In the genomic region with DNA sequence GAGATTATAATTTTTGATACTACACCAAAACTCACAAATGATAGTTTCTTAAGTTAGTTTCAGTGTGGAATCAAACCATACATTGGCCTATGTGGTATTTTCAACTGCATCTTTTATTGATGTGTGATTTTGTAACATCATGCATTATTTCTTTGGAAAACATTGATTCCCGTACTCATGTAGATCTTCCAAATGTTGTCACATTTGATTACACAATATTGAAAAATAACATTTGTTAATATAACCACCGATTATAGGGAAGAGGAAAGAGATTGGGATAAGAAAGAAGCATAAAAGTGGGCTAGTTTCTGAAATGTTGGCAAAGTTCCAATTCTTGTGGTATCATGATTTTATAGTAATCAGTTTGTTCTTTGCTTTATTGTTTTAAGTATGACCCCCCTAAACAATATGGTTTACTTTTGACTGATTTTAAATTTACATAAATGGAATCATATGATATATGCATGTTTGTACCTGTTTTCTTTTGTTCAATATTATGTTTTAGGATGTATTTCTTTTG, we compare ENCODE assay signal across 25 cellular contexts.
"Had no signal": no experiment of that assay in that cellular context is flagged by ENCODE, and none has a peak within 500 bp of the region (broad histone marks: within the 10 kb centered on the region; RNA-seq: fewer than 3 reads in every experiment).

No MANE protein-coding gene starts in this region.

- H3K9me3 ChIP-seq: SK-N-SH had no signal

- H3K9ac ChIP-seq: KMS-11, SK-N-SH had no signal

- H3K9me3 Mint-ChIP-seq: T-cell; T-helper 1 cell treated with Interleukin-12 subunit alpha and Interleukin-12 subunit beta and Interleukin-4 antibody, amounts not matched to agents 30 μg/mL and 1 μg/mL, for 36 hours had no signal

- H3K9me2 ChIP-seq: SK-N-SH had no signal

- H3K4me1 Mint-ChIP-seq: T-cell had no signal

- H3K36me3 Mint-ChIP-seq: T-cell had no signal

- H3K27me3 Mint-ChIP-seq: T-cell had no signal

- FAIRE-seq: HTR-8/SVneo had no signal

- DNase-seq: Kasumi-1, MM.1S, NCI-H1092 treated with DMSO at 0.1 percent for 48 hours, NCI-H1436 treated with DMSO at 0.1 percent for 48 hours, NCI-H1694, NCI-H187 treated with DMSO at 0.1 percent for 48 hours, NCI-H2029 treated with DMSO at 0.1 percent for 48 hours, NCI-H2107, NCI-H2171 treated with DMSO at 0.1 percent for 48 hours, NCI-H345, NCI-H446 treated with DMSO at 0.1 percent for 48 hours, NCI-H510A treated with DMSO at 0.1 percent for 48 hours, NCI-H526, NCI-H82, PC-3, SHP77, SK-N-SH, SW 1271, T-cell had no signal

- H3K4me2 ChIP-seq: KMS-11, SK-N-SH had no signal

- H3K27ac Mint-ChIP-seq: T-cell; T-helper 1 cell treated with Interleukin-12 subunit alpha and Interleukin-12 subunit beta and Interleukin-4 antibody, amounts not matched to agents 30 μg/mL and 1 μg/mL, for 36 hours had no signal

- ATAC-seq: Panc1, PC-3, T-cell had no signal

- H3K27ac ChIP-seq: HL-60, KMS-11, RWPE1 had no signal

- H3K4me3 Mint-ChIP-seq: T-cell; T-helper 1 cell treated with Interleukin-12 subunit alpha and Interleukin-12 subunit beta and Interleukin-4 antibody, amounts not matched to agents 30 μg/mL and 1 μg/mL, for 36 hours had no signal
